33 cellular contexts compared by ENCODE assay signal in the genomic region with DNA sequence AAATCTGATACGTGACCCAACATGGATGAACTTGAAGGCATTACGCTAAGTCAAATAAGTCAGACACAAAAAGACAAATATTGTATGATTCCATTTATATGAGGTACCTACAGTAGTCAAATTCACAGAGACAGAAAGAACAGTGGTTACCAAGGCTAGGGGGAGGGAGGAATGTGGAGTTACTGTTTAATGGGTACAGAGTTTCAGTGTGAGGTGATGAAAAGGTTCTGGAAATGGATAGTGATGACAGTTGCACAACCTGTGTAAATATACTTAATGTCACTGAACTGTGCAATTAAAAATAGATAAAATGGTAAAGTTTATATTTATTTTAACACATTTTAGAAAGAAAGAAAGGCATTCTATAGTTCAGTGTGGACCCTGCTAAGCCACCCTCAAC. TPM values are rescaled to one million over a fixed set of nuclear protein-coding genes. Genes with fewer than 3 reads are reported as not detected.
"Had no signal": no experiment of that assay in that cellular context is flagged by ENCODE, and none has a peak within 500 bp of the region (broad histone marks: within the 10 kb centered on the region; RNA-seq: fewer than 3 reads in every experiment).

No MANE protein-coding gene starts in this region.

- H3K4me3 ChIP-seq: neural progenitor cell, ovary, psoas muscle, skin epidermis, smooth muscle cell, spleen, suprapubic skin, testis, tibial artery, transverse colon, upper lobe of right lung, vagina had no signal

- H3K4me1 Mint-ChIP-seq: natural killer cell; nephron; neural progenitor cell; stimulated activated memory B cell treated with anti-CD40 and anti-IgM and Interleukin-4, amounts not matched to agents 10 μg/mL and 1 μg/mL and 100 μg/mL, for 72 hours had no signal

- H3K27me3 Mint-ChIP-seq: stimulated activated naive CD8-positive, alpha-beta T cell treated with anti-CD3 and anti-CD28 coated beads, Interleukin-15, amount 100 ng/mL, for 72 hours had no signal

- H3K27ac ChIP-seq: neural progenitor cell, ovary, parathyroid adenoma, psoas muscle, skin epidermis, spleen, suprapubic skin, testis, tibial artery, transverse colon, upper lobe of right lung, vagina had no signal

- H3K9me3 ChIP-seq: ovary, psoas muscle, suprapubic skin, testis, tibial artery, transverse colon, upper lobe of right lung, vagina had no signal

- H3K27ac Mint-ChIP-seq: natural killer cell; nephron; neural progenitor cell; progenitor cell of endocrine pancreas; stimulated activated memory B cell treated with anti-CD40 and anti-IgM and Interleukin-4, amounts not matched to agents 10 μg/mL and 1 μg/mL and 100 μg/mL, for 72 hours; type B pancreatic cell had no signal

- DNase-seq: natural killer cell; occipital lobe; ovary; posterior cingulate gyrus; psoas muscle; right cardiac atrium; spleen; stimulated activated CD4-positive, alpha-beta T cell treated with anti-CD3 and anti-CD28 coated beads, Interleukin-12 subunit alpha, Interleukin-12 subunit beta, amount 100 ng/mL, for 4 hours; stimulated activated CD4-positive, alpha-beta T cell treated with anti-CD3 and anti-CD28 coated beads, Interleukin-1b, Interleukin-23, amount 100 ng/mL, for 48 hours; stimulated activated CD4-positive, alpha-beta T cell treated with anti-CD3 and anti-CD28 coated beads, Interleukin-4, amount 100 ng/mL, for 1 hour; stimulated activated CD4-positive, alpha-beta T cell treated with anti-CD3 and anti-CD28 coated beads, Interleukin-4, amount 100 ng/mL, for 4 hours; stimulated activated CD8-positive, alpha-beta memory T cell treated with anti-CD3 and anti-CD28 coated beads, Interleukin-4, amount 100 ng/mL, for 48 hours; stimulated activated naive CD4-positive, alpha-beta T cell; stimulated activated naive CD8-positive, alpha-beta T cell treated with anti-CD3 and anti-CD28 coated beads, Interleukin-15, amount 100 ng/mL, for 72 hours; stimulated activated naive CD8-positive, alpha-beta T cell treated with anti-CD3 and anti-CD28 coated beads, Interleukin-15, Interleukin-2, amounts not matched to agents 100 U/mL and 50 U/mL, for 24 hours; substantia nigra; testis; tibial artery; transverse colon; upper lobe of right lung had no signal

- H3K27me3 ChIP-seq: ovary, testis, tibial artery, transverse colon, upper lobe of right lung, vagina had no signal

- ATAC-seq: natural killer cell; psoas muscle; right cardiac atrium; sciatic nerve; stimulated activated memory B cell treated with anti-CD40 and anti-IgM and Interleukin-4, amounts not matched to agents 10 μg/mL and 1 μg/mL and 100 μg/mL, for 72 hours; stimulated activated naive CD8-positive, alpha-beta T cell treated with anti-CD3 and anti-CD28 coated beads, Interleukin-15, amount 100 ng/mL, for 72 hours; stimulated activated naive CD8-positive, alpha-beta T cell treated with anti-CD3 and anti-CD28 coated beads, Interleukin-15, Interleukin-2, amounts not matched to agents 100 U/mL and 50 U/mL, for 24 hours; upper lobe of right lung had no signal

- H3K4me3 Mint-ChIP-seq: natural killer cell; nephron; neural progenitor cell; stimulated activated memory B cell treated with anti-CD40 and anti-IgM and Interleukin-4, amounts not matched to agents 10 μg/mL and 1 μg/mL and 100 μg/mL, for 72 hours; stimulated activated naive CD8-positive, alpha-beta T cell treated with anti-CD3 and anti-CD28 coated beads, Interleukin-15, amount 100 ng/mL, for 72 hours; type B pancreatic cell had no signal

- H3K9ac ChIP-seq: neural progenitor cell, parathyroid adenoma had no signal

- H3K36me3 ChIP-seq: neural progenitor cell, ovary, spleen, suprapubic skin, tibial artery, transverse colon, upper lobe of right lung, vagina had no signal

- H3K4me1 ChIP-seq: neural progenitor cell, parathyroid adenoma, psoas muscle, spleen, testis, tibial artery, upper lobe of right lung, vagina had no signal

- H3K36me3 Mint-ChIP-seq: natural killer cell; neural progenitor cell; stimulated activated memory B cell treated with anti-CD40 and anti-IgM and Interleukin-4, amounts not matched to agents 10 μg/mL and 1 μg/mL and 100 μg/mL, for 72 hours; type B pancreatic cell had no signal

RNA-seq across cellular contexts. Expression of gene TMEM45B, which starts 24.1 kb away (rescaled TPM):
- total RNA-seq: osteoblast, psoas muscle, right cardiac atrium had no signal
- polyA plus RNA-seq: neural cell, right cardiac atrium had no signal
